16 cellular contexts compared by ENCODE assay signal in genomic region chr4:153520227-153520626, GRCh38. TPM values are rescaled to one million over a fixed set of nuclear protein-coding genes. Genes with fewer than 3 reads are reported as not detected.
DNase-seq lines count a peak whose midpoint lies in the region; ATAC-seq and TF ChIP-seq lines count a peak whose summit lies in the region.
"Had no signal": no experiment of that assay in that cellular context is flagged by ENCODE, and none has a peak within 500 bp of the region (broad histone marks: within the 10 kb centered on the region; RNA-seq: fewer than 3 reads in every experiment).

No MANE protein-coding gene starts in this region.

- no peak for ATAC-seq in HG02852 (IDR thresholded peaks at IDR 0.05; ENCODE audit: unreplicated experiment)
- ATAC-seq: PC-3 had no signal

- H3K4me1 ChIP-seq in ascending aorta (peaks cover 3 to 30% of the 10 kb centered on the region in 2 donors), neural progenitor cell (peaks cover 30% of the 10 kb centered on the region)
- H3K4me1 ChIP-seq: prostate gland had no signal

- H3K9me3 ChIP-seq in KOPT-K1 (ENCODE audit: insufficient read depth, low read length, poor library complexity, severe bottlenecking) (no peaks in the 10 kb centered on the region), ascending aorta (no peaks in the 10 kb centered on the region), neural progenitor cell (ENCODE audit: low read depth) (no peaks in the 10 kb centered on the region)
- H3K9me3 ChIP-seq: prostate gland, SK-N-SH had no signal

- H2AFZ ChIP-seq in neural progenitor cell (replicated peaks): no peak overlapping the region

- no peaks in the 10 kb centered on the region for H4K20me1 ChIP-seq in neural progenitor cell (ENCODE audit: low read depth)

- peaks cover 8% of the 10 kb centered on the region for H3K36me3 ChIP-seq in KOPT-K1 (ENCODE audit: insufficient read depth, low read length)
- no peaks in the 10 kb centered on the region for H3K36me3 ChIP-seq in ascending aorta
- H3K36me3 ChIP-seq in neural progenitor cell: no peaks in the 10 kb centered on the region
- H3K36me3 ChIP-seq: prostate gland had no signal

- no peak overlapping the region for H3K9ac ChIP-seq in neural progenitor cell
- H3K9ac ChIP-seq: SK-N-SH had no signal

- DNase-seq in T-helper 2 cell treated with Interferon-gamma antibody and Interleukin-4, amounts not matched to agents 5 μg/mL and 100 μg/mL, for 36 hours (ENCODE audit: low spot score): no peak
- DNase-seq in T-helper 2 cell (no peak), ascending aorta (ENCODE audit: low spot score in 2 of 2) (no peak), neural progenitor cell (ENCODE audit: low spot score) (no peak), cortex of kidney (lab: John Stamatoyannopoulos, UW) (no peak), NCI-H1417 treated with DMSO at 0.1 percent for 48 hours (lab: John Stamatoyannopoulos, UW) (no peak)
- DNase-seq: 8988T; dorsolateral prefrontal cortex; NCI-H187; PC-3; SK-N-SH; stimulated activated CD4-positive, alpha-beta T cell treated with anti-CD3 and anti-CD28 coated beads, Interleukin-12 subunit alpha, Interleukin-12 subunit beta, amount 100 ng/mL, for 4 hours had no signal

- peaks cover 76% of the 10 kb centered on the region for H3K4me1 Mint-ChIP-seq in T-helper 2 cell treated with Interferon-gamma antibody and Interleukin-4, amounts not matched to agents 5 μg/mL and 100 μg/mL, for 36 hours (ENCODE audit: low read depth)
- peaks cover 52% of the 10 kb centered on the region for H3K4me1 Mint-ChIP-seq in neural progenitor cell

- H3K27me3 ChIP-seq in ascending aorta (no peaks in the 10 kb centered on the region), neural progenitor cell (no peaks in the 10 kb centered on the region)
- H3K27me3 ChIP-seq: dorsolateral prefrontal cortex had no signal

- intact Hi-C loops in ascending aorta (cut with DNase I): loop anchor here (5.0 kb wide), 1 partner anchor 33 kb away; no protein-coding TSS in a partner anchor

- H3K9me3 Mint-ChIP-seq in T-helper 2 cell treated with Interferon-gamma antibody and Interleukin-4, amounts not matched to agents 5 μg/mL and 100 μg/mL, for 36 hours: no peaks in the 10 kb centered on the region
- H3K9me3 Mint-ChIP-seq in neural progenitor cell: peaks cover 2% of the 10 kb centered on the region

- H3F3A ChIP-seq in neural progenitor cell (ENCODE audit: low read depth): peaks cover 18% of the 10 kb centered on the region

- H3K79me2 ChIP-seq in neural progenitor cell (ENCODE audit: low read depth): peaks cover 10% of the 10 kb centered on the region

- H3K27ac ChIP-seq in KOPT-K1 (ENCODE audit: low read depth, low read length, poor library complexity, severe bottlenecking) (peak overlapping the region; percentile 99), ascending aorta (peak overlapping the region; percentile 9 to 58), neural progenitor cell (no peak overlapping the region)
- H3K27ac ChIP-seq: dorsolateral prefrontal cortex, prostate gland, VCaP had no signal

- no peak overlapping the region for H3K4me2 ChIP-seq in neural progenitor cell
- H3K4me2 ChIP-seq: SK-N-SH had no signal

- TF ChIP-seq CTCF in ascending aorta (IDR thresholded peaks at IDR 0.05) (no peak), neural progenitor cell (IDR thresholded peaks at IDR 0.05) (no peak)

- H3K36me3 Mint-ChIP-seq in T-helper 2 cell treated with Interferon-gamma antibody and Interleukin-4, amounts not matched to agents 5 μg/mL and 100 μg/mL, for 36 hours (ENCODE audit: low read depth): peaks cover 19% of the 10 kb centered on the region
- H3K36me3 Mint-ChIP-seq in neural progenitor cell: peaks cover 3% of the 10 kb centered on the region

- H3K4me3 ChIP-seq in ascending aorta (no peak overlapping the region), neural progenitor cell (no peak overlapping the region)
- H3K4me3 ChIP-seq: dorsolateral prefrontal cortex, prostate gland had no signal

- H3K27ac Mint-ChIP-seq in T-helper 2 cell treated with Interferon-gamma antibody and Interleukin-4, amounts not matched to agents 5 μg/mL and 100 μg/mL, for 36 hours: peak overlapping the region; percentile 91
- H3K27ac Mint-ChIP-seq in neural progenitor cell: peak overlapping the region; percentile 12

- no peaks in the 10 kb centered on the region for H3K27me3 Mint-ChIP-seq in T-helper 2 cell treated with Interferon-gamma antibody and Interleukin-4, amounts not matched to agents 5 μg/mL and 100 μg/mL, for 36 hours (ENCODE audit: low read depth)
- H3K27me3 Mint-ChIP-seq in neural progenitor cell (ENCODE audit: insufficient read depth, low read depth): no peaks in the 10 kb centered on the region

- peak overlapping the region; percentile 10 for H3K4me3 Mint-ChIP-seq in T-helper 2 cell treated with Interferon-gamma antibody and Interleukin-4, amounts not matched to agents 5 μg/mL and 100 μg/mL, for 36 hours
- H3K4me3 Mint-ChIP-seq in neural progenitor cell: no peak overlapping the region

RNA-seq across cellular contexts. Expression of gene TMEM131L, which starts 54.1 kb away (rescaled TPM):
- total RNA-seq in ascending aorta (6.9 TPM), neural progenitor cell (ENCODE audit: low replicate concordance) (13.7 and 14.8 TPM in 2 replicates)
